Comparison of ENCODE assay signal across 1 cellular context in genomic region chr2:48332286-48332685, GRCh38.
TF ChIP-seq lines count a peak whose summit lies in the region.

No MANE protein-coding gene starts in this region.

TF ChIP-seq in GM23338, 12 proteins besides CTCF, POLR2A, EP300 and RAD21:
- no peak for TF ChIP-seq ZNF462 (CRISPR knock-in tag; IDR thresholded peaks at IDR 0.05)
- TF ChIP-seq POLR2AphosphoS5 (IDR thresholded peaks at IDR 0.05; ENCODE audit: low read depth), result no peak
- no peak for TF ChIP-seq REST (IDR thresholded peaks at IDR 0.05; ENCODE audit: unreplicated experiment)
- TF ChIP-seq ZNF331 (CRISPR knock-in tag; IDR thresholded peaks at IDR 0.05; ENCODE audit: low read depth), result no peak
- TF ChIP-seq CREB1 (CRISPR knock-in tag; IDR thresholded peaks at IDR 0.05; ENCODE audit: low read depth), result no peak
- TF ChIP-seq JUNB (IDR thresholded peaks at IDR 0.05; ENCODE audit: unreplicated experiment), result no peak
- TF ChIP-seq EZH2phosphoT487 (IDR thresholded peaks at IDR 0.05; ENCODE audit: unreplicated experiment), result no peak
- TF ChIP-seq NANOG (IDR thresholded peaks at IDR 0.05; ENCODE audit: borderline replicate concordance), result no peak
- TF ChIP-seq ETS1 (IDR thresholded peaks at IDR 0.05), result no peak
- TF ChIP-seq ZNF114 (CRISPR knock-in tag; IDR thresholded peaks at IDR 0.05), result no peak
- TF ChIP-seq EZH2 (IDR thresholded peaks at IDR 0.05; ENCODE audit: low read depth, unreplicated experiment), result no peak
- no peak for TF ChIP-seq STAT1 (IDR thresholded peaks at IDR 0.05; ENCODE audit: unreplicated experiment)
TF ChIP-seq in GM23338: peak in this region for 0.
